In genomic region chr18:57784034-57784815, GRCh38 we compare ENCODE assay signal across 11 cellular contexts. TPM values are rescaled to one million over a fixed set of nuclear protein-coding genes. Genes with fewer than 3 reads are reported as not detected.
A peak's percentile ranks its signal among the peaks of the same experiment; 100 is the strongest.
DNase-seq lines count a peak whose midpoint lies in the region; ATAC-seq and TF ChIP-seq lines count a peak whose summit lies in the region.
"Had no signal": no experiment of that assay in that cellular context is flagged by ENCODE, and none has a peak within 500 bp of the region (broad histone marks: within the 10 kb centered on the region; RNA-seq: fewer than 3 reads in every experiment).

No MANE protein-coding gene starts in this region.

- H3K27ac ChIP-seq in brain microvascular endothelial cell (peak overlapping the region; percentile 81), left lung (no peak overlapping the region), urinary bladder (ENCODE audit: low read depth) (peak overlapping the region; percentile 44)

- no peak overlapping the region for H3K4me3 Mint-ChIP-seq in activated naive CD8-positive, alpha-beta T cell treated with anti-CD3 and anti-CD28 coated beads, Interleukin-2, amount 50 U/mL, for 24 hours
- no peak overlapping the region for H3K4me3 Mint-ChIP-seq in activated naive CD8-positive, alpha-beta T cell treated with anti-CD3 and anti-CD28 coated beads for 36 hours
- H3K4me3 Mint-ChIP-seq: naive B cell had no signal

- H3K4me1 Mint-ChIP-seq in activated naive CD8-positive, alpha-beta T cell treated with anti-CD3 and anti-CD28 coated beads, Interleukin-2, amount 50 U/mL, for 24 hours = peaks cover 18% of the 10 kb centered on the region
- H3K4me1 Mint-ChIP-seq in activated naive CD8-positive, alpha-beta T cell treated with anti-CD3 and anti-CD28 coated beads for 36 hours = peaks cover 16% of the 10 kb centered on the region

- intact Hi-C loops in left lung (cut with DNase I) = no loop called here

- H3K36me3 ChIP-seq in brain microvascular endothelial cell (replicated peaks) = no peaks in the 10 kb centered on the region
- H3K36me3 ChIP-seq in left lung = no peaks in the 10 kb centered on the region
- H3K36me3 ChIP-seq in urinary bladder (ENCODE audit: insufficient read depth) = no peaks in the 10 kb centered on the region

- peak; percentile 73 for ATAC-seq in activated naive CD8-positive, alpha-beta T cell treated with anti-CD3 and anti-CD28 coated beads, Interleukin-2, amount 50 U/mL, for 24 hours
- ATAC-seq in left lung = peak; percentile 6

- no peak for DNase-seq in activated naive CD8-positive, alpha-beta T cell treated with anti-CD3 and anti-CD28 coated beads, Interleukin-2, amount 50 U/mL, for 24 hours
- no peak for DNase-seq in activated naive CD8-positive, alpha-beta T cell treated with anti-CD3 and anti-CD28 coated beads for 36 hours
- DNase-seq in brain microvascular endothelial cell (peak; percentile 67), left lung (no peak), GM10248 (ENCODE audit: extremely low spot score) (no peak), NCI-H345 (lab: John Stamatoyannopoulos, UW) (no peak), HT-29 (ENCODE audit: low spot score) (no peak)
- DNase-seq: 8988T, naive B cell, NCI-H1417 had no signal

- TF ChIP-seq CTCF in brain microvascular endothelial cell (IDR thresholded peaks at IDR 0.05; ENCODE audit: low read depth, low read length, missing control alignments) (no peak), left lung (IDR thresholded peaks at IDR 0.05) (no peak), GM10248 (IDR thresholded peaks at IDR 0.05; ENCODE audit: control extremely low read depth, extremely low read depth, low read depth, missing control alignments) (no peak)

- 67% methylated on average over 16 of the region's 16 CpGs for WGBS in urinary bladder

- H3K9me3 Mint-ChIP-seq in activated naive CD8-positive, alpha-beta T cell treated with anti-CD3 and anti-CD28 coated beads, Interleukin-2, amount 50 U/mL, for 24 hours = no peaks in the 10 kb centered on the region
- no peaks in the 10 kb centered on the region for H3K9me3 Mint-ChIP-seq in activated naive CD8-positive, alpha-beta T cell treated with anti-CD3 and anti-CD28 coated beads for 36 hours
- H3K9me3 Mint-ChIP-seq: naive B cell had no signal

- POLR2A ChIA-PET in GM10248 (lab: Yijun Ruan, JAX) = no interaction called here

- no peak overlapping the region for H3K27ac Mint-ChIP-seq in activated naive CD8-positive, alpha-beta T cell treated with anti-CD3 and anti-CD28 coated beads, Interleukin-2, amount 50 U/mL, for 24 hours
- no peak overlapping the region for H3K27ac Mint-ChIP-seq in activated naive CD8-positive, alpha-beta T cell treated with anti-CD3 and anti-CD28 coated beads for 36 hours

- peaks cover 6 to 54% of the 10 kb centered on the region in 2 donors for H3K4me1 ChIP-seq in left lung
- no peaks in the 10 kb centered on the region for H3K4me1 ChIP-seq in urinary bladder (ENCODE audit: insufficient read depth)

- H3K4me3 ChIP-seq in brain microvascular endothelial cell (ENCODE audit: low read depth, low read length) = no peak overlapping the region
- H3K4me3 ChIP-seq in left lung = no peak overlapping the region
- no peak overlapping the region for H3K4me3 ChIP-seq in urinary bladder (ENCODE audit: low read depth, low read length)

- no peaks in the 10 kb centered on the region for H3K27me3 ChIP-seq in brain microvascular endothelial cell (replicated peaks)
- H3K27me3 ChIP-seq in left lung = no peaks in the 10 kb centered on the region

- no peaks in the 10 kb centered on the region for H3K36me3 Mint-ChIP-seq in activated naive CD8-positive, alpha-beta T cell treated with anti-CD3 and anti-CD28 coated beads, Interleukin-2, amount 50 U/mL, for 24 hours (ENCODE audit: low read depth)
- no peaks in the 10 kb centered on the region for H3K36me3 Mint-ChIP-seq in activated naive CD8-positive, alpha-beta T cell treated with anti-CD3 and anti-CD28 coated beads for 36 hours

- CTCF ChIA-PET in GM10248 (lab: Yijun Ruan, JAX) = interaction anchor here (0.9 to 1.4 kb wide), 2 partner anchors 12 to 13 kb away, joined by 3 read pairs; no protein-coding TSS in a partner anchor

- no peaks in the 10 kb centered on the region for H3K27me3 Mint-ChIP-seq in activated naive CD8-positive, alpha-beta T cell treated with anti-CD3 and anti-CD28 coated beads, Interleukin-2, amount 50 U/mL, for 24 hours
- no peaks in the 10 kb centered on the region for H3K27me3 Mint-ChIP-seq in activated naive CD8-positive, alpha-beta T cell treated with anti-CD3 and anti-CD28 coated beads for 36 hours
- H3K27me3 Mint-ChIP-seq: naive B cell had no signal

- in situ Hi-C loops in brain microvascular endothelial cell (cut with HindIII; ENCODE audit: low pct_ligation_motif_present, low sequenced_read_pairs) = no loop called here

- H3K9me3 ChIP-seq in left lung = no peaks in the 10 kb centered on the region

RNA-seq across cellular contexts. Expression of gene ATP8B1, which starts 18.9 kb away (rescaled TPM):
- 1 to 10 TPM; 1.4 to 1.5 TPM for total RNA-seq in activated naive CD8-positive, alpha-beta T cell treated with anti-CD3 and anti-CD28 coated beads for 36 hours
- total RNA-seq in left lung (10 to 100 TPM; 24.0 to 26.6 TPM), urinary bladder (79.6 TPM)
- 20.1 TPM for polyA plus RNA-seq in urinary bladder
- 25.8 and 34.0 TPM in 2 replicates for total RNA-seq in HT-29 (2014; rRNA removed; shearing (Covaris generic))

Comparison
In these comparisons a context has a peak if more than half of its experiments do, and no peak if none do; other contexts are left out.
1. H3K27ac ChIP-seq: peak in brain microvascular endothelial cell (single experiment) and urinary bladder (single experiment); none in left lung (0 of 2).
2. RNA of gene ATP8B1, which starts 18.9 kb away (total RNA-seq): 79.6 TPM in urinary bladder (single experiment), 24.0 to 26.6 TPM in left lung and 25.8 to 34.0 TPM in HT-29; 1.4 to 1.5 TPM in activated naive CD8-positive, alpha-beta T cell treated with anti-CD3 and anti-CD28 coated beads for 36 hours; every median in the first group is over 4 times any median in the second.